Comparison of ENCODE assay signal across 20 cellular contexts in the genomic region with DNA sequence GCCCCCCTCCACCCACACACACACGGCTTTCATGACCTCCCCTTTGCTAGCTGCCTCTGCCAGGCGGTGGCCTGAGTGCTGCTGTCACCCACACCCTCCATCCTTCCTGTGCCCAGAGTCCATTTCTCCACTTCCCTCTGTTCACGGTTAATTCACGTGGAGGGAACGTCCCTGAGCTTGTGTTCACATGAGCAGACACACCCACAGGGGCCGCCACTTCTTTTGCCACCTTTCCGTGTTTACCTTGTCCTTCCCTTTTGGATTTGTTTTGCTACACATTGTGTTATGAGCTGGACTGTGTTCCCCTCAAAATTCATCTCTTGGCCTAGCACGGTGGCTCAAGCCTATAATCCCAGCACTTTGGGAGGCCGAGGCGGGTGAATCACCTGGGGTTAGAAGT.
"Had no signal": no experiment of that assay in that cellular context is flagged by ENCODE, and none has a peak within 500 bp of the region (broad histone marks: within the 10 kb centered on the region; RNA-seq: fewer than 3 reads in every experiment).

No MANE protein-coding gene starts in this region.

- DNase-seq: Kasumi-1, MM.1S, NCI-H1092 treated with DMSO at 0.1 percent for 48 hours, NCI-H1436, NCI-H187, NCI-H2029, NCI-H2081 treated with DMSO at 0.1 percent for 48 hours, NCI-H2171, NCI-H226, NCI-H446, NCI-H510A, NCI-H524 treated with DMSO at 0.1 percent for 48 hours, NCI-H69, NCI-H774, SHP77, SK-N-SH, SW 1271 had no signal

- H3K4me3 ChIP-seq: K562 had no signal

- ATAC-seq: K562 had no signal

- H3K9me3 ChIP-seq: SK-N-SH had no signal

- H3K4me2 ChIP-seq: KMS-11, SK-N-SH had no signal

- H3K9ac ChIP-seq: KMS-11, SK-N-SH had no signal

- H3K27ac ChIP-seq: KMS-11, RWPE1 had no signal

- FAIRE-seq: K562 had no signal
